Comparison of ENCODE assay signal across 29 cellular contexts in genomic region chr15:64874131-64874530, GRCh38. TPM values are rescaled to one million over a fixed set of nuclear protein-coding genes. Genes with fewer than 3 reads are reported as not detected.
DNase-seq lines count a peak whose midpoint lies in the region; ATAC-seq and TF ChIP-seq lines count a peak whose summit lies in the region.
"Had no signal": no experiment of that assay in that cellular context is flagged by ENCODE, and none has a peak within 500 bp of the region (broad histone marks: within the 10 kb centered on the region; RNA-seq: fewer than 3 reads in every experiment).

No MANE protein-coding gene starts in this region.

- TF ChIP-seq POLR2A in spleen (IDR thresholded peaks at IDR 0.05) = no peak

- no peaks in the 10 kb centered on the region for H3K9me3 ChIP-seq in CD4-positive, CD25-positive, alpha-beta regulatory T cell (ENCODE audit: control insufficient read depth in 2 of 2, low read length in 2 of 2)
- no peaks in the 10 kb centered on the region for H3K9me3 ChIP-seq in T-helper 17 cell (ENCODE audit: control insufficient read depth, low read length, poor library complexity, severe bottlenecking)
- no peaks in the 10 kb centered on the region for H3K9me3 ChIP-seq in spleen
- H3K9me3 ChIP-seq in upper lobe of right lung = no peaks in the 10 kb centered on the region
- H3K9me3 ChIP-seq: BE2C, breast epithelium, Caco-2 had no signal

- no peak overlapping the region for H3K4me3 ChIP-seq in CD4-positive, CD25-positive, alpha-beta regulatory T cell (ENCODE audit: low read depth, low read length)
- H3K4me3 ChIP-seq in spleen (no peak overlapping the region), upper lobe of right lung (no peak overlapping the region)
- H3K4me3 ChIP-seq: breast epithelium had no signal

- no peaks in the 10 kb centered on the region for H3K36me3 ChIP-seq in CD4-positive, CD25-positive, alpha-beta regulatory T cell (ENCODE audit: control insufficient read depth, insufficient read depth, low read length)
- peaks cover 0 to 22% (median 0%) of the 10 kb centered on the region in 6 donors for H3K36me3 ChIP-seq in spleen
- no peaks in the 10 kb centered on the region for H3K36me3 ChIP-seq in upper lobe of right lung
- H3K36me3 ChIP-seq: BE2C, breast epithelium had no signal

- peak overlapping the region in 2 of 3 donors; percentile 48 to 79 for H3K27ac Mint-ChIP-seq in CD4-positive, CD25-positive, alpha-beta regulatory T cell
- H3K27ac Mint-ChIP-seq in T-helper 17 cell = peak overlapping the region; percentile 83
- peak overlapping the region; percentile 57 for H3K27ac Mint-ChIP-seq in glutamatergic neuron (ENCODE audit: unreplicated experiment)
- H3K27ac Mint-ChIP-seq: T-helper 2 cell treated with Interferon-gamma antibody and Interleukin-4, amounts not matched to agents 5 μg/mL and 100 μg/mL, for 36 hours; type B pancreatic cell had no signal

- H3K27me3 ChIP-seq in CD4-positive, CD25-positive, alpha-beta regulatory T cell (ENCODE audit: control insufficient read depth, insufficient read depth, low read length) = no peaks in the 10 kb centered on the region
- H3K27me3 ChIP-seq in spleen (replicated peaks in 1 of 7) = no peaks in the 10 kb centered on the region
- H3K27me3 ChIP-seq in upper lobe of right lung = no peaks in the 10 kb centered on the region
- H3K27me3 ChIP-seq: BE2C, breast epithelium had no signal

- no peak for TF ChIP-seq CTCF in glutamatergic neuron (IDR thresholded peaks at IDR 0.05; ENCODE audit: partially characterized antibody, unreplicated experiment)
- no peak for TF ChIP-seq CTCF in spleen (IDR thresholded peaks at IDR 0.05 in 8 of 11, conservative IDR thresholded peaks at IDR 0.05 in 3 of 11)
- TF ChIP-seq CTCF in upper lobe of right lung (IDR thresholded peaks at IDR 0.05) = no peak

- no peak overlapping the region for H3K4me3 Mint-ChIP-seq in CD4-positive, CD25-positive, alpha-beta regulatory T cell
- H3K4me3 Mint-ChIP-seq in T-helper 17 cell (no peak overlapping the region), glutamatergic neuron (ENCODE audit: unreplicated experiment) (peak overlapping the region; percentile 30)
- H3K4me3 Mint-ChIP-seq: memory B cell; T-helper 2 cell treated with Interferon-gamma antibody and Interleukin-4, amounts not matched to agents 5 μg/mL and 100 μg/mL, for 36 hours; type B pancreatic cell had no signal

- H3K4me1 ChIP-seq in CD4-positive, CD25-positive, alpha-beta regulatory T cell (ENCODE audit: control insufficient read depth, insufficient read depth, low read length, poor library complexity, severe bottlenecking) = peaks cover 15% of the 10 kb centered on the region
- H3K4me1 ChIP-seq in spleen (peaks cover 38 to 100% (median 81%) of the 10 kb centered on the region in 6 donors), upper lobe of right lung (peaks cover 38% of the 10 kb centered on the region)
- H3K4me1 ChIP-seq: breast epithelium, Caco-2 had no signal

- peaks cover 9% of the 10 kb centered on the region for H3K36me3 Mint-ChIP-seq in CD4-positive, CD25-positive, alpha-beta regulatory T cell
- peaks cover 2% of the 10 kb centered on the region for H3K36me3 Mint-ChIP-seq in T-helper 17 cell (ENCODE audit: low read depth)
- H3K36me3 Mint-ChIP-seq in glutamatergic neuron (ENCODE audit: unreplicated experiment) = no peaks in the 10 kb centered on the region

- H3K27me3 Mint-ChIP-seq in CD4-positive, CD25-positive, alpha-beta regulatory T cell = no peaks in the 10 kb centered on the region
- no peaks in the 10 kb centered on the region for H3K27me3 Mint-ChIP-seq in T-helper 17 cell
- peaks cover 2% of the 10 kb centered on the region for H3K27me3 Mint-ChIP-seq in glutamatergic neuron (ENCODE audit: unreplicated experiment)
- H3K27me3 Mint-ChIP-seq: memory B cell, type B pancreatic cell had no signal

- peaks cover 0 to 32% (median 19%) of the 10 kb centered on the region in 4 donors for H3K4me1 Mint-ChIP-seq in CD4-positive, CD25-positive, alpha-beta regulatory T cell
- H3K4me1 Mint-ChIP-seq in T-helper 17 cell = peaks cover 23% of the 10 kb centered on the region
- H3K4me1 Mint-ChIP-seq in glutamatergic neuron (ENCODE audit: low read depth, unreplicated experiment) = peaks cover 15% of the 10 kb centered on the region

- no peaks in the 10 kb centered on the region for H3K9me3 Mint-ChIP-seq in CD4-positive, CD25-positive, alpha-beta regulatory T cell
- H3K9me3 Mint-ChIP-seq in glutamatergic neuron (ENCODE audit: unreplicated experiment) = peaks cover 4% of the 10 kb centered on the region
- H3K9me3 Mint-ChIP-seq: memory B cell, type B pancreatic cell had no signal

- no peak for ATAC-seq in CD4-positive, CD25-positive, alpha-beta regulatory T cell (ENCODE audit: low read depth in 2 of 2)
- no peak for ATAC-seq in T-helper 17 cell
- no peak for ATAC-seq in HG02763 (IDR thresholded peaks at IDR 0.05; ENCODE audit: unreplicated experiment)
- no peak for ATAC-seq in upper lobe of right lung
- ATAC-seq: HCT116, SK-N-SH treated with all-trans-retinoic acid at 6 μM for 48 hours had no signal

- DNase-seq in CD4-positive, CD25-positive, alpha-beta regulatory T cell = no peak
- DNase-seq in T-helper 17 cell (no peak), glutamatergic neuron (no peak), spleen (no peak), SW 1271 (lab: John Stamatoyannopoulos, UW) (no peak), upper lobe of right lung (no peak), NCI-H748 treated with DMSO at 0.1 percent for 48 hours (lab: John Stamatoyannopoulos, UW) (no peak)
- DNase-seq: ACHN; activated CD4-positive, alpha-beta T cell treated with anti-CD3 and anti-CD28 coated beads for 48 hours; activated naive CD4-positive, alpha-beta T cell treated with Interleukin-2 at 50 U/mL for 16 hours; activated T-cell treated with anti-CD3 and anti-CD28 coated beads, Interleukin-2, amount 50 U/mL, for 48 hours; BE2C; Caco-2; effector CD4-positive, alpha-beta T cell; erythroblast; GDM1; NCI-H146; NCI-H2107; NCI-H446 treated with DMSO at 0.1 percent for 48 hours; OCI-M1 had no signal

- no peak overlapping the region for H3K27ac ChIP-seq in CD4-positive, CD25-positive, alpha-beta regulatory T cell (ENCODE audit: insufficient read depth, low read length, poor library complexity, severe bottlenecking)
- H3K27ac ChIP-seq in spleen (peak overlapping the region in 7 of 8 donors; percentile 29 to 99 (median 85)), upper lobe of right lung (no peak overlapping the region)
- H3K27ac ChIP-seq: KMS-11, VCaP had no signal

- intact Hi-C loops in spleen (cut with DNase I; ENCODE audit: low total_unique reads) (no loop called here), upper lobe of right lung (cut with DNase I) (no loop called here)

- WGBS in spleen, 5 donors = 70 to 84% (median 82%) methylated on average over 5 of the region's 5 CpGs

RNA-seq across cellular contexts. Expression of gene PLEKHO2, which starts 32.4 kb away (rescaled TPM):
- 15.6 TPM for total RNA-seq in CD4-positive, CD25-positive, alpha-beta regulatory T cell
- polyA plus RNA-seq in CD4-positive, CD25-positive, alpha-beta regulatory T cell = 10 to 100 TPM; 27.2 to 33.4 (median 29.3) TPM
- 10 to 100 TPM; 16.3 to 18.2 TPM for total RNA-seq in T-helper 17 cell
- 18.0 TPM for total RNA-seq in glutamatergic neuron (ENCODE audit: unreplicated experiment)
- total RNA-seq in spleen = 100 to 1,000 TPM; 124 to 249 (median 156) TPM
- 100 to 1,000 TPM in 1 of 3 donors, 10 to 100 TPM in 2; 33.9 to 130 (median 40.3) TPM for polyA plus RNA-seq in spleen
- total RNA-seq in upper lobe of right lung = 62.8 TPM

RNA-seq across cellular contexts. Expression of gene ANKDD1A, which starts 37.6 kb away (rescaled TPM):
- 12.4 TPM for total RNA-seq in CD4-positive, CD25-positive, alpha-beta regulatory T cell
- polyA plus RNA-seq in CD4-positive, CD25-positive, alpha-beta regulatory T cell = 1 to 10 TPM in 2 of 4 donors, under 1 TPM in 2; 0.35 to 5.4 (median 0.83) TPM
- 1 to 10 TPM; 3.0 to 8.9 TPM for total RNA-seq in T-helper 17 cell
- total RNA-seq in glutamatergic neuron (ENCODE audit: unreplicated experiment) = 6.8 TPM
- 10 to 100 TPM; 20.7 to 71.1 (median 48.2) TPM for total RNA-seq in spleen
- polyA plus RNA-seq in spleen = 10 to 100 TPM in 2 of 3 donors, 1 to 10 TPM in 1; 5.7 to 19.9 (median 11.7) TPM
- total RNA-seq in upper lobe of right lung = 6.0 TPM

RNA-seq across cellular contexts. Expression of gene PIF1, which starts 48.7 kb away (rescaled TPM):
- 0.37 TPM for total RNA-seq in CD4-positive, CD25-positive, alpha-beta regulatory T cell
- polyA plus RNA-seq in CD4-positive, CD25-positive, alpha-beta regulatory T cell = under 1 TPM in 3 of 4 donors, not detected in 1; 0.07 to 0.34 (median 0.24) TPM
- total RNA-seq in T-helper 17 cell (under 1 TPM; 0.44 to 0.45 TPM), glutamatergic neuron (ENCODE audit: unreplicated experiment) (8.6 TPM), spleen (10 to 100 TPM in 1 of 7 donors, 1 to 10 TPM in 6; 3.8 to 10.3 (median 6.6) TPM), upper lobe of right lung (0.67 TPM)
- 1 to 10 TPM; 5.9 to 7.9 (median 7.7) TPM for polyA plus RNA-seq in spleen

Comparison
In these comparisons a context has a peak if more than half of its experiments do, and no peak if none do; other contexts are left out.
1. H3K27ac ChIP-seq: peak in spleen (7 of 8); none in CD4-positive, CD25-positive, alpha-beta regulatory T cell (single experiment) and upper lobe of right lung (single experiment).
2. Peak in every context shown above with its lines, with median percentiles within 50 percentile points of each other: H3K27ac Mint-ChIP-seq.